ENCODE assay signal across 8 cellular contexts in genomic region chr17:30667552-30668371, GRCh38.
DNase-seq lines count a peak whose midpoint lies in the region; ATAC-seq and TF ChIP-seq lines count a peak whose summit lies in the region.
"Not testable (repeated sequence)": the region's sequence is repeated elsewhere in the genome, so short reads cannot be mapped to it uniquely, and the experiment has no call there.

No MANE protein-coding gene starts in this region.

- H3K27ac Mint-ChIP-seq in dendritic cell treated with granulocyte-macrophage colony-stimulating factor and Interleukin-4, amounts not matched to agents 40 ng/mL and 50 ng/mL, for 4 days; natural killer cell treated with Interleukin-12 subunit alpha and Interleukin-12 subunit beta and Interleukin-15 and Interleukin-18, amount 100 ng/mL, for 72 hours: not testable (repeated sequence)
- peak overlapping the region; percentile 30 for H3K27ac Mint-ChIP-seq in stimulated activated memory B cell treated with anti-CD40 and anti-IgM and Interleukin-4, amounts not matched to agents 10 μg/mL and 1 μg/mL and 100 μg/mL, for 72 hours

- not testable (repeated sequence) for H3K27me3 ChIP-seq in HL-60 (ENCODE audit: insufficient read depth, poor library complexity, severe bottlenecking)

- TF ChIP-seq CTCF in HL-60 (IDR thresholded peaks at IDR 0.05; ENCODE audit: insufficient read depth, low read length) = not testable (repeated sequence)

- H3K27me3 Mint-ChIP-seq in dendritic cell treated with granulocyte-macrophage colony-stimulating factor and Interleukin-4, amounts not matched to agents 40 ng/mL and 50 ng/mL, for 4 days = peaks cover 13% of the 10 kb centered on the region
- H3K27me3 Mint-ChIP-seq in natural killer cell treated with Interleukin-12 subunit alpha and Interleukin-12 subunit beta and Interleukin-15 and Interleukin-18, amount 100 ng/mL, for 72 hours; stimulated activated memory B cell treated with anti-CD40 and anti-IgM and Interleukin-4, amounts not matched to agents 10 μg/mL and 1 μg/mL and 100 μg/mL, for 72 hours: not testable (repeated sequence)

- not testable (repeated sequence) for H3K27ac ChIP-seq in HL-60 (replicated peaks)

- intact Hi-C loops in dendritic cell treated with granulocyte-macrophage colony-stimulating factor and Interleukin-4, amounts not matched to agents 40 ng/mL and 50 ng/mL, for 4 days (cut with micrococcal nuclease) = not testable (repeated sequence)

- peak in 10 of 14 donors; percentile 3 to 82 (median 26) for DNase-seq in C1 segment of cervical spinal cord (lab: John Stamatoyannopoulos, UW)
- DNase-seq in HL-60 (ENCODE audit: low read depth in 1 of 2, low spot score in 1 of 2); natural killer cell treated with Interleukin-12 subunit alpha and Interleukin-12 subunit beta and Interleukin-15 and Interleukin-18, amount 100 ng/mL, for 72 hours (ENCODE audit: low spot score): not testable (repeated sequence)
- peak; percentile 53 for DNase-seq in NCI-H774 (lab: John Stamatoyannopoulos, UW)
- peak; percentile 22 for DNase-seq in activated T-cell treated with anti-CD3 and anti-CD28 coated beads, Interleukin-2, amount 50 U/mL, for 1 hour
- peak in 37 of 51 donors; percentile 0 to 85 (median 44) for DNase-seq in hypothalamus (lab: John Stamatoyannopoulos, UW)

- peak overlapping the region; percentile 40 for H3K4me3 ChIP-seq in HL-60 (replicated peaks; ENCODE audit: insufficient read depth, low read length)

- peak; percentile 50 to 68 for ATAC-seq in natural killer cell treated with Interleukin-12 subunit alpha and Interleukin-12 subunit beta and Interleukin-15 and Interleukin-18, amount 100 ng/mL, for 72 hours
- ATAC-seq in stimulated activated memory B cell treated with anti-CD40 and anti-IgM and Interleukin-4, amounts not matched to agents 10 μg/mL and 1 μg/mL and 100 μg/mL, for 72 hours = peak; percentile 55

- H3K4me3 Mint-ChIP-seq in dendritic cell treated with granulocyte-macrophage colony-stimulating factor and Interleukin-4, amounts not matched to agents 40 ng/mL and 50 ng/mL, for 4 days = peak overlapping the region; percentile 58
- peak overlapping the region; percentile 39 for H3K4me3 Mint-ChIP-seq in natural killer cell treated with Interleukin-12 subunit alpha and Interleukin-12 subunit beta and Interleukin-15 and Interleukin-18, amount 100 ng/mL, for 72 hours
- peak overlapping the region; percentile 59 for H3K4me3 Mint-ChIP-seq in stimulated activated memory B cell treated with anti-CD40 and anti-IgM and Interleukin-4, amounts not matched to agents 10 μg/mL and 1 μg/mL and 100 μg/mL, for 72 hours

- not testable (repeated sequence) for H3K36me3 Mint-ChIP-seq in dendritic cell treated with granulocyte-macrophage colony-stimulating factor and Interleukin-4, amounts not matched to agents 40 ng/mL and 50 ng/mL, for 4 days (ENCODE audit: low read depth); natural killer cell treated with Interleukin-12 subunit alpha and Interleukin-12 subunit beta and Interleukin-15 and Interleukin-18, amount 100 ng/mL, for 72 hours; stimulated activated memory B cell treated with anti-CD40 and anti-IgM and Interleukin-4, amounts not matched to agents 10 μg/mL and 1 μg/mL and 100 μg/mL, for 72 hours

- H3K9me3 Mint-ChIP-seq in dendritic cell treated with granulocyte-macrophage colony-stimulating factor and Interleukin-4, amounts not matched to agents 40 ng/mL and 50 ng/mL, for 4 days; natural killer cell treated with Interleukin-12 subunit alpha and Interleukin-12 subunit beta and Interleukin-15 and Interleukin-18, amount 100 ng/mL, for 72 hours; stimulated activated memory B cell treated with anti-CD40 and anti-IgM and Interleukin-4, amounts not matched to agents 10 μg/mL and 1 μg/mL and 100 μg/mL, for 72 hours: not testable (repeated sequence)

- H3K4me1 Mint-ChIP-seq in dendritic cell treated with granulocyte-macrophage colony-stimulating factor and Interleukin-4, amounts not matched to agents 40 ng/mL and 50 ng/mL, for 4 days (ENCODE audit: low read depth); natural killer cell treated with Interleukin-12 subunit alpha and Interleukin-12 subunit beta and Interleukin-15 and Interleukin-18, amount 100 ng/mL, for 72 hours (ENCODE audit: low read depth in 2 of 2); stimulated activated memory B cell treated with anti-CD40 and anti-IgM and Interleukin-4, amounts not matched to agents 10 μg/mL and 1 μg/mL and 100 μg/mL, for 72 hours: not testable (repeated sequence)
